In the genomic region with DNA sequence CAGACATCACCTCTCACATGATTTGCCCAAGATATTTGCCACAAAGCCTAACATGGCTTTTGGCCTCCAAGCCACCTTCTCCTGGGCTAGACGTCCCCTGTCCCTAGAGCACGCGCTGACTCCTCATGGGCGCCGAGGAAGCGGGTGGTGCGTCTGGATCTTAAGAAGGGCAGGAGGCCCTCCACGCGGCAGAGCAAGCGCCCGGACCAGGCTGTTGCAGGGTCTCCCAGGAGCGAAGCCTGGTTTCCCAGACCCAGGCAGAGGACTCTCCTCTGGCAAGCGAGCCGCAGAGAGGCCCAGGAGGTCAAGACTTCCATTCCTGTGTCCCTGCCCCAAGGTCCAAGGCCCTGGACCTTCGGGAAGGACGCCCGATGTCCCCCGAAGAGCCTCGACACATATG, we compare ENCODE assay signal across 28 cellular contexts.
"Had no signal": no experiment of that assay in that cellular context is flagged by ENCODE, and none has a peak within 500 bp of the region (broad histone marks: within the 10 kb centered on the region; RNA-seq: fewer than 3 reads in every experiment).

No MANE protein-coding gene starts in this region.

- H3K9me3 Mint-ChIP-seq: stimulated activated effector memory CD8-positive, alpha-beta T cell treated with anti-CD3 and anti-CD28 coated beads, Interleukin-12 subunit alpha, Interleukin-12 subunit beta, amount 100 ng/mL, for 72 hours; stimulated activated memory B cell treated with anti-CD40 and anti-IgM and Interleukin-4, amounts not matched to agents 10 μg/mL and 1 μg/mL and 100 μg/mL, for 72 hours; stimulated activated naive B cell treated with anti-CD40 and anti-IgM and Interleukin-4, amounts not matched to agents 10 μg/mL and 1 μg/mL and 100 μg/mL, for 72 hours; stimulated activated naive CD8-positive, alpha-beta T cell treated with anti-CD3 and anti-CD28 coated beads, Interleukin-15, amount 100 ng/mL, for 72 hours; stimulated activated naive CD8-positive, alpha-beta T cell treated with anti-CD3 and anti-CD28 coated beads, Interleukin-15, Interleukin-2, amounts not matched to agents 100 ng/mL and 50 ng/mL, for 24 hours; type B pancreatic cell had no signal

- H3K36me3 Mint-ChIP-seq: stimulated activated effector memory CD8-positive, alpha-beta T cell treated with anti-CD3 and anti-CD28 coated beads, Interleukin-12 subunit alpha, Interleukin-12 subunit beta, amount 100 ng/mL, for 72 hours; stimulated activated memory B cell treated with anti-CD40 and anti-IgM and Interleukin-4, amounts not matched to agents 10 μg/mL and 1 μg/mL and 100 μg/mL, for 72 hours; stimulated activated naive B cell treated with anti-CD40 and anti-IgM and Interleukin-4, amounts not matched to agents 10 μg/mL and 1 μg/mL and 100 μg/mL, for 72 hours; type B pancreatic cell had no signal

- H3K27me3 Mint-ChIP-seq: stimulated activated naive CD8-positive, alpha-beta T cell treated with anti-CD3 and anti-CD28 coated beads, Interleukin-15, amount 100 ng/mL, for 72 hours; stimulated activated naive CD8-positive, alpha-beta T cell treated with anti-CD3 and anti-CD28 coated beads, Interleukin-15, Interleukin-2, amounts not matched to agents 100 ng/mL and 50 ng/mL, for 24 hours; type B pancreatic cell had no signal

- H3K27me3 ChIP-seq: testis, thyroid gland, upper lobe of left lung, uterus, vagina had no signal

- H3K27ac ChIP-seq: stomach, suprapubic skin, testis, thoracic aorta, thyroid gland, tibial artery, tibial nerve, transverse colon, upper lobe of left lung, upper lobe of right lung, uterus, vagina had no signal

- FAIRE-seq: urothelium cell line had no signal

- DNase-seq: stimulated activated CD4-positive, alpha-beta T cell treated with anti-CD3 and anti-CD28 coated beads, Interleukin-2, amount 100 ng/mL, for 48 hours; stimulated activated CD4-positive, alpha-beta T cell treated with anti-CD3 and anti-CD28 coated beads, Interleukin-4, amount 100 ng/mL, for 1 hour; stimulated activated CD4-positive, alpha-beta T cell treated with anti-CD3 and anti-CD28 coated beads, Interleukin-4, amount 100 ng/mL, for 24 hours; stimulated activated CD4-positive, alpha-beta T cell treated with anti-CD3 and anti-CD28 coated beads, Interleukin-4, amount 100 ng/mL, for 4 hours; stimulated activated CD8-positive, alpha-beta memory T cell treated with anti-CD3 and anti-CD28 coated beads, Interleukin-4, amount 100 ng/mL, for 48 hours; stimulated activated naive B cell treated with anti-CD40 and anti-IgM and Interleukin-4, amounts not matched to agents 10 μg/mL and 1 μg/mL and 100 μg/mL, for 72 hours; stimulated activated naive CD4-positive, alpha-beta T cell; stimulated activated naive CD4-positive, alpha-beta T cell treated with Interleukin-2 at 50 U/mL for 16 hours; stimulated activated naive CD8-positive, alpha-beta T cell treated with anti-CD3 and anti-CD28 coated beads, Interleukin-15, amount 100 ng/mL, for 72 hours; stimulated activated naive CD8-positive, alpha-beta T cell treated with anti-CD3 and anti-CD28 coated beads, Interleukin-15, Interleukin-2, amounts not matched to agents 100 U/mL and 50 U/mL, for 24 hours; stomach; substantia nigra; testis; thyroid gland; tibial artery; transverse colon; upper lobe of right lung; uterus had no signal

- H3K4me1 ChIP-seq: suprapubic skin, thyroid gland, tibial artery, transverse colon, upper lobe of left lung, upper lobe of right lung, uterus, vagina had no signal

- H3K4me3 Mint-ChIP-seq: stimulated activated effector memory CD8-positive, alpha-beta T cell treated with anti-CD3 and anti-CD28 coated beads, Interleukin-12 subunit alpha, Interleukin-12 subunit beta, amount 100 ng/mL, for 72 hours; stimulated activated memory B cell treated with anti-CD40 and anti-IgM and Interleukin-4, amounts not matched to agents 10 μg/mL and 1 μg/mL and 100 μg/mL, for 72 hours; stimulated activated naive B cell treated with anti-CD40 and anti-IgM and Interleukin-4, amounts not matched to agents 10 μg/mL and 1 μg/mL and 100 μg/mL, for 72 hours; stimulated activated naive CD8-positive, alpha-beta T cell treated with anti-CD3 and anti-CD28 coated beads, Interleukin-15, amount 100 ng/mL, for 72 hours; stimulated activated naive CD8-positive, alpha-beta T cell treated with anti-CD3 and anti-CD28 coated beads, Interleukin-15, Interleukin-2, amounts not matched to agents 100 ng/mL and 50 ng/mL, for 24 hours; type B pancreatic cell had no signal

- H3K36me3 ChIP-seq: stomach, suprapubic skin, thoracic aorta, thyroid gland, tibial artery, tibial nerve, transverse colon, upper lobe of left lung, upper lobe of right lung, uterus, vagina had no signal

- H3K27ac Mint-ChIP-seq: stimulated activated effector memory CD8-positive, alpha-beta T cell treated with anti-CD3 and anti-CD28 coated beads, Interleukin-12 subunit alpha, Interleukin-12 subunit beta, amount 100 ng/mL, for 72 hours; stimulated activated memory B cell treated with anti-CD40 and anti-IgM and Interleukin-4, amounts not matched to agents 10 μg/mL and 1 μg/mL and 100 μg/mL, for 72 hours; stimulated activated naive B cell treated with anti-CD40 and anti-IgM and Interleukin-4, amounts not matched to agents 10 μg/mL and 1 μg/mL and 100 μg/mL, for 72 hours; stimulated activated naive CD8-positive, alpha-beta T cell treated with anti-CD3 and anti-CD28 coated beads, Interleukin-15, Interleukin-2, amounts not matched to agents 100 ng/mL and 50 ng/mL, for 24 hours; type B pancreatic cell had no signal

- ATAC-seq: stimulated activated effector memory CD8-positive, alpha-beta T cell treated with anti-CD3 and anti-CD28 coated beads, Interleukin-12 subunit alpha, Interleukin-12 subunit beta, amount 100 ng/mL, for 72 hours; stimulated activated memory B cell treated with anti-CD40 and anti-IgM and Interleukin-4, amounts not matched to agents 10 μg/mL and 1 μg/mL and 100 μg/mL, for 72 hours; stimulated activated naive B cell treated with anti-CD40 and anti-IgM and Interleukin-4, amounts not matched to agents 10 μg/mL and 1 μg/mL and 100 μg/mL, for 72 hours; stimulated activated naive CD8-positive, alpha-beta T cell treated with anti-CD3 and anti-CD28 coated beads, Interleukin-15, amount 100 ng/mL, for 72 hours; stimulated activated naive CD8-positive, alpha-beta T cell treated with anti-CD3 and anti-CD28 coated beads, Interleukin-15, Interleukin-2, amounts not matched to agents 100 U/mL and 50 U/mL, for 24 hours; upper lobe of right lung had no signal

- H3K4me1 Mint-ChIP-seq: stimulated activated effector memory CD8-positive, alpha-beta T cell treated with anti-CD3 and anti-CD28 coated beads, Interleukin-12 subunit alpha, Interleukin-12 subunit beta, amount 100 ng/mL, for 72 hours; stimulated activated memory B cell treated with anti-CD40 and anti-IgM and Interleukin-4, amounts not matched to agents 10 μg/mL and 1 μg/mL and 100 μg/mL, for 72 hours; stimulated activated naive B cell treated with anti-CD40 and anti-IgM and Interleukin-4, amounts not matched to agents 10 μg/mL and 1 μg/mL and 100 μg/mL, for 72 hours; stimulated activated naive CD8-positive, alpha-beta T cell treated with anti-CD3 and anti-CD28 coated beads, Interleukin-15, amount 100 ng/mL, for 72 hours had no signal

- H3K4me3 ChIP-seq: stomach, suprapubic skin, testis, thoracic aorta, thyroid gland, tibial artery, tibial nerve, transverse colon, upper lobe of left lung, upper lobe of right lung, uterus, vagina had no signal

- H3K9me3 ChIP-seq: stomach, suprapubic skin, testis, thoracic aorta, thyroid gland, tibial artery, tibial nerve, transverse colon, upper lobe of left lung, upper lobe of right lung, uterus, vagina had no signal
